Comparison of ENCODE assay signal across 8 cellular contexts in genomic region chr1:149445451-149445850, GRCh38. TPM values are rescaled to one million over a fixed set of nuclear protein-coding genes. Genes with fewer than 3 reads are reported as not detected.
DNase-seq lines count a peak whose midpoint lies in the region; ATAC-seq and TF ChIP-seq lines count a peak whose summit lies in the region.
"Not testable (repeated sequence)": the region's sequence is repeated elsewhere in the genome, so short reads cannot be mapped to it uniquely, and the experiment has no call there.

No MANE protein-coding gene starts in this region.

- H4K20me1 ChIP-seq in OCI-LY3 (ENCODE audit: insufficient read depth, low read length), result not testable (repeated sequence)

- H3K9me3 Mint-ChIP-seq in osteocyte (ENCODE audit: unreplicated experiment), result not testable (repeated sequence)

- H3K9me3 ChIP-seq in OCI-LY3 (ENCODE audit: insufficient read depth, low read length), result not testable (repeated sequence)

- ATAC-seq in left colon, result not testable (repeated sequence)

- H3K27ac ChIP-seq in OCI-LY3 (ENCODE audit: low read length), result peak overlapping the region; percentile 30; the same call in 1 of the 2 replicates

- H3K4me3 Mint-ChIP-seq in osteocyte (ENCODE audit: unreplicated experiment), result peak overlapping the region; percentile 62

- DNase-seq in AG09309 (ENCODE audit: low read depth) (peak; percentile 7), H4 (ENCODE audit: low spot score) (peak; percentile 47), amygdala (lab: John Stamatoyannopoulos, UW) (peak in 29 of 56 donors; percentile 0 to 54 (median 15)), fibroblast of the aortic adventitia (ENCODE audit: low read depth) (peak; percentile 77), left colon (peak; percentile 23 to 24), stromal cell of bone marrow (ENCODE audit: low read depth) (peak; percentile 32)
- DNase-seq in osteocyte (ENCODE audit: extremely low spot score, unreplicated experiment), result not testable (repeated sequence)

- H3K4me1 ChIP-seq in OCI-LY3 (ENCODE audit: low read length), result not testable (repeated sequence)

- peak overlapping the region; percentile 63 for H3K4me2 ChIP-seq in OCI-LY3 (ENCODE audit: low read length)

- H3K27me3 Mint-ChIP-seq in osteocyte (ENCODE audit: unreplicated experiment), result not testable (repeated sequence)

- H3K27me3 ChIP-seq in OCI-LY3 (ENCODE audit: low read depth, low read length), result not testable (repeated sequence)

- not testable (repeated sequence) for H3K36me3 Mint-ChIP-seq in osteocyte (ENCODE audit: unreplicated experiment)

- H3K36me3 ChIP-seq in OCI-LY3 (replicated peaks; ENCODE audit: low read depth, low read length), result not testable (repeated sequence)

- TF ChIP-seq CTCF in AG09309 (IDR thresholded peaks at IDR 0.05; ENCODE audit: control insufficient read depth, insufficient read depth, low read depth, low read length, missing control alignments); OCI-LY3 (IDR thresholded peaks at IDR 0.05; ENCODE audit: low read depth, low read length); fibroblast of the aortic adventitia (IDR thresholded peaks at IDR 0.05; ENCODE audit: insufficient read depth, low read length); osteocyte (IDR thresholded peaks at IDR 0.05): not testable (repeated sequence)

- not testable (repeated sequence) for H2AFZ ChIP-seq in OCI-LY3 (ENCODE audit: low read depth, low read length)

- H3K4me3 ChIP-seq in AG09309 (ENCODE audit: control insufficient read depth, low read depth, low read length); fibroblast of the aortic adventitia (ENCODE audit: low read depth, low read length): not testable (repeated sequence)
- peak overlapping the region; percentile 51; the same call in 1 of the 2 replicates for H3K4me3 ChIP-seq in OCI-LY3 (ENCODE audit: low read length)

- not testable (repeated sequence) for H3K79me2 ChIP-seq in OCI-LY3 (ENCODE audit: low read length)

- intact Hi-C loops in left colon (cut with DNase I, micrococcal nuclease), result not testable (repeated sequence)

- H3K4me1 Mint-ChIP-seq in osteocyte (ENCODE audit: unreplicated experiment), result not testable (repeated sequence)

- not testable (repeated sequence) for H3K9ac ChIP-seq in OCI-LY3 (ENCODE audit: low read length)

- H3K27ac Mint-ChIP-seq in osteocyte (ENCODE audit: unreplicated experiment), result peak overlapping the region; percentile 83

RNA-seq across cellular contexts. Expression of gene NBPF19, which starts 29.4 kb away (rescaled TPM):
- total RNA-seq in H4 (2014; rRNA removed; shearing (Covaris generic)), result 2.4 and 3.0 TPM in 2 replicates
- total RNA-seq in fibroblast of the aortic adventitia (ENCODE audit: low replicate concordance), result 10.1 and 13.9 TPM in 2 replicates
- total RNA-seq in left colon, result 10 to 100 TPM; 13.4 to 17.6 TPM
- 22.1 and 23.2 TPM in 2 replicates for total RNA-seq in osteocyte
